1 cellular context compared by ENCODE assay signal in the genomic region with DNA sequence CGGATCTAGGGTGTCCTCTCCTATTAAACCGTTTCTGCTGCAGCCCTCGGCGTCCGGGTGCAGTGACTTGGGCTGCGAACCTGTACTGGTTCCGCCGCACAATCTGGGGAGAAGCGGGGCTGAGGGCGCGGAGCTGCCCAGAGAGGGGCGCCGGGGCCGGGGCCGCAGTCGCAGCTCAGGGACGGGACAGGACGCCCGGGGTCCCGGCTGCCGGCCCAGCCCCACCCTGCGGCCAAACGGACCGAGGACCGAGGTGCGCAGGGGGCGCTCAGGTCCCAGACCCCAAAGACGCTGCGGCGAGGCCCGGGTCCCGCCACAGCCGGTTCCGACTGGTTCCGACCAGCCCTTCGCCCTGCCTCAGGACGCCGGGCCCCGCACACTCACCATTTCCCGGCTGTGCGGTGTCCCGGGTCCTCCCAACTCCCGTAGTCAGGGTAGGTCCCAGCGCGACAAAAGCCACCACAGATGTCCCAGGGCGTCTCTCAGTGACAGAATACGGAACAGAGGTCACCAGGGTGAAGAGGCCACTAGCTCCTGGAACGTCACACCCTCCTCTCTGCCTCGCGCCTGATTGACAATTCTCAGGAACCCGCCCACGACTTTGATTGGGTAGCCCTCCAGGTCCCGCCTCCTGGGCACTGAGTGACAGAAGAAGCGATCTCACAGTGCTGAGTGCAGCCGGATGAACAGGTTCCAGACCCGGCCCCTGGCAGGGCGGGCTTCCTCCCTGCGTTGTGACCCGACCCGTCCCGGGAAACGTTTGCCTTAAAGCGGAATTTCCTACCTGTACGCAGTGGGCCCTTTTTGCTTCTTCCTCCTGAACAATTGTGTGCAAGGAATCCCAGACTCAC.
TF ChIP-seq lines count a peak whose summit lies in the region.

ZNF44 (minus strand) TSS at position 576 of the 851 bp plus-strand sequence; CDS start at position 387, 189 bp downstream.

TF ChIP-seq in HepG2, 621 proteins besides CTCF, POLR2A, EP300 and RAD21 (continued from another document and continues in another):
- TF ChIP-seq ZNF318 (CRISPR knock-in tag; IDR thresholded peaks at IDR 0.05), result peak; percentile 38; the same call in 1 of the 2 replicates
- TF ChIP-seq CCAR2 (optimal IDR thresholded peaks at IDR 0.05; ENCODE audit: low read depth, low read length), result no peak
- 0 out of 2 replicates have a peak, but pooled peaks have one; percentile 26 for TF ChIP-seq ZNF567 (CRISPR knock-in tag; IDR thresholded peaks at IDR 0.05; ENCODE audit: borderline replicate concordance)
- TF ChIP-seq ZNF20 (CRISPR knock-in tag; IDR thresholded peaks at IDR 0.05), result no peak
- peak; percentile 96 for TF ChIP-seq AGO2 (optimal IDR thresholded peaks at IDR 0.05; ENCODE audit: low read depth, low read length)
- TF ChIP-seq ZBTB25 (CRISPR knock-in tag; IDR thresholded peaks at IDR 0.05), result no peak
- TF ChIP-seq ZNF512 (CRISPR knock-in tag; IDR thresholded peaks at IDR 0.05), result no peak
- no peak for TF ChIP-seq RCOR2 (CRISPR knock-in tag; IDR thresholded peaks at IDR 0.05)
- peak; percentile 30 for TF ChIP-seq MYC (CRISPR knock-in tag; IDR thresholded peaks at IDR 0.05; ENCODE audit: borderline replicate concordance)
- no peak for TF ChIP-seq PAWR (CRISPR knock-in tag; IDR thresholded peaks at IDR 0.05; ENCODE audit: borderline replicate concordance)
- TF ChIP-seq STAG1 (CRISPR knock-in tag; IDR thresholded peaks at IDR 0.05), result no peak
- TF ChIP-seq FOSL2 (CRISPR knock-in tag; IDR thresholded peaks at IDR 0.05), result peak; percentile 7; the same call in 1 of the 2 replicates
- no peak for TF ChIP-seq ZFP1 (CRISPR knock-in tag; IDR thresholded peaks at IDR 0.05)
- TF ChIP-seq KDM5A (IDR thresholded peaks at IDR 0.05; ENCODE audit: borderline replicate concordance, low read length), result no peak
- no peak for TF ChIP-seq ZNF142 (CRISPR knock-in tag; IDR thresholded peaks at IDR 0.05)
- no peak for TF ChIP-seq ATAD3A (CRISPR knock-in tag; IDR thresholded peaks at IDR 0.05)
- TF ChIP-seq TMF1 (CRISPR knock-in tag; IDR thresholded peaks at IDR 0.05; ENCODE audit: low read depth), result no peak
- TF ChIP-seq, protein P1, sequence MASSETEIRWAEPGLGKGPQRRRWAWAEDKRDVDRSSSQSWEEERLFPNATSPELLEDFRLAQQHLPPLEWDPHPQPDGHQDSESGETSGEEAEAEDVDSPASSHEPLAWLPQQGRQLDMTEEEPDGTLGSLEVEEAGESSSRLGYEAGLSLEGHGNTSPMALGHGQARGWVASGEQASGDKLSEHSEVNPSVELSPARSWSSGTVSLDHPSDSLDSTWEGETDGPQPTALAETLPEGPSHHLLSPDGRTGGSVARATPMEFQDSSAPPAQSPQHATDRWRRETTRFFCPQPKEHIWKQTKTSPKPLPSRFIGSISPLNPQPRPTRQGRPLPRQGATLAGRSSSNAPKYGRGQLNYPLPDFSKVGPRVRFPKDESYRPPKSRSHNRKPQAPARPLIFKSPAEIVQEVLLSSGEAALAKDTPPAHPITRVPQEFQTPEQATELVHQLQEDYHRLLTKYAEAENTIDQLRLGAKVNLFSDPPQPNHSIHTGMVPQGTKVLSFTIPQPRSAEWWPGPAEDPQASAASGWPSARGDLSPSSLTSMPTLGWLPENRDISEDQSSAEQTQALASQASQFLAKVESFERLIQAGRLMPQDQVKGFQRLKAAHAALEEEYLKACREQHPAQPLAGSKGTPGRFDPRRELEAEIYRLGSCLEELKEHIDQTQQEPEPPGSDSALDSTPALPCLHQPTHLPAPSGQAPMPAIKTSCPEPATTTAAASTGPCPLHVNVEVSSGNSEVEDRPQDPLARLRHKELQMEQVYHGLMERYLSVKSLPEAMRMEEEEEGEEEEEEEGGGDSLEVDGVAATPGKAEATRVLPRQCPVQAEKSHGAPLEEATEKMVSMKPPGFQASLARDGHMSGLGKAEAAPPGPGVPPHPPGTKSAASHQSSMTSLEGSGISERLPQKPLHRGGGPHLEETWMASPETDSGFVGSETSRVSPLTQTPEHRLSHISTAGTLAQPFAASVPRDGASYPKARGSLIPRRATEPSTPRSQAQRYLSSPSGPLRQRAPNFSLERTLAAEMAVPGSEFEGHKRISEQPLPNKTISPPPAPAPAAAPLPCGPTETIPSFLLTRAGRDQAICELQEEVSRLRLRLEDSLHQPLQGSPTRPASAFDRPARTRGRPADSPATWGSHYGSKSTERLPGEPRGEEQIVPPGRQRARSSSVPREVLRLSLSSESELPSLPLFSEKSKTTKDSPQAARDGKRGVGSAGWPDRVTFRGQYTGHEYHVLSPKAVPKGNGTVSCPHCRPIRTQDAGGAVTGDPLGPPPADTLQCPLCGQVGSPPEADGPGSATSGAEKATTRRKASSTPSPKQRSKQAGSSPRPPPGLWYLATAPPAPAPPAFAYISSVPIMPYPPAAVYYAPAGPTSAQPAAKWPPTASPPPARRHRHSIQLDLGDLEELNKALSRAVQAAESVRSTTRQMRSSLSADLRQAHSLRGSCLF (CRISPR knock-in tag; IDR thresholded peaks at IDR 0.05; ENCODE audit: borderline replicate concordance), result no peak
- peak; percentile 87; the same call in 1 of the 2 replicates for TF ChIP-seq MEIS1 (CRISPR knock-in tag; IDR thresholded peaks at IDR 0.05; ENCODE audit: borderline replicate concordance)
- peak; percentile 18 for TF ChIP-seq ZNF772 (CRISPR knock-in tag; IDR thresholded peaks at IDR 0.05)
- no peak for TF ChIP-seq ZFP36L2 (CRISPR knock-in tag; IDR thresholded peaks at IDR 0.05)
- peak; percentile 84 for TF ChIP-seq GABPA (IDR thresholded peaks at IDR 0.05; ENCODE audit: low read depth, low read length)
- TF ChIP-seq GABPA (CRISPR knock-in tag; IDR thresholded peaks at IDR 0.05; ENCODE audit: low read depth), result peak; percentile 92
- peak; percentile 63 for TF ChIP-seq MED1 (CRISPR knock-in tag; IDR thresholded peaks at IDR 0.05)
- peak; percentile 61; the same call in 1 of the 2 replicates for TF ChIP-seq RFXAP (CRISPR knock-in tag; IDR thresholded peaks at IDR 0.05; ENCODE audit: borderline replicate concordance)
- TF ChIP-seq SRSF1 (optimal IDR thresholded peaks at IDR 0.05; ENCODE audit: low read depth, low read length), result no peak
- TF ChIP-seq ZNF564 (CRISPR knock-in tag; IDR thresholded peaks at IDR 0.05), result 0 out of 2 replicates have a peak, but pooled peaks have one; percentile 30
- no peak for TF ChIP-seq SNRNP70 (IDR thresholded peaks at IDR 0.05; ENCODE audit: low read depth, low read length)
- peak; percentile 74; the same call in 1 of the 2 replicates for TF ChIP-seq ZFP36L1 (CRISPR knock-in tag; IDR thresholded peaks at IDR 0.05)
- no peak; the same call in 1 of the 2 replicates for TF ChIP-seq ZNF441 (CRISPR knock-in tag; IDR thresholded peaks at IDR 0.05; ENCODE audit: borderline replicate concordance)
- TF ChIP-seq ZNF543 (CRISPR knock-in tag; IDR thresholded peaks at IDR 0.05), result peak; percentile 79; the same call in 1 of the 2 replicates
